In the genomic region with DNA sequence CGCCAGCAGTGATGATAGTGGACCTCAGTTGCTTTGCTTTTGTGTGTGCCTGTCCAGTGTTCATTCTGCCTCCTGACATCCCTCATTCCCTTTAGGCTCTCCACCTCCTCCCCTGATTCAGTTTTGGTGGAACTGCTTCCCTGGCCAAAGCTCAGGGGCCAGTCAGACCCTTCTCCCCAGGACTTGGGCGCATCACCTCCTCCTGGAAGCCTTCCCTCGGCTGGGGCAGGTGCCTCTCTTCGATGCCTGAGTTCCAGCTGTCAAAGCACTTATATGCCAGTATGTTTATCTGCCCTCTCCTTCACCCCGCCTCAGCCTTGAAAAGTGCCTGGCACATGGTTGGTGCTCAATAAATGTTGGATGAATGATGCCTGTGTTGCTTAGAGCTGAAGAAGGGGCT, we compare ENCODE assay signal across 30 cellular contexts. TPM values are rescaled to one million over a fixed set of nuclear protein-coding genes. Genes with fewer than 3 reads are reported as not detected.
"Had no signal": no experiment of that assay in that cellular context is flagged by ENCODE, and none has a peak within 500 bp of the region (broad histone marks: within the 10 kb centered on the region; RNA-seq: fewer than 3 reads in every experiment).

No MANE protein-coding gene starts in this region.

- H3K4me3 ChIP-seq: K562, SJSA1 had no signal

- H3K27me3 ChIP-seq: SJSA1 had no signal

- DNase-seq: activated CD4-positive, alpha-beta T cell treated with anti-CD3 and anti-CD28 coated beads, Interleukin-2, amount 10 ng/mL, durations not matched to agents 24 days and 14 days; activated CD4-positive, alpha-beta T cell treated with anti-CD3 and anti-CD28 coated beads, Interleukin-2, amount 50 U/mL, for 4 hours; activated CD8-positive, alpha-beta T cell treated with anti-CD3 and anti-CD28 coated beads for 36 hours; activated effector memory CD4-positive, alpha-beta T cell treated with Interleukin-2 at 50 U/mL for 16 hours; activated naive CD4-positive, alpha-beta T cell treated with anti-CD3 and anti-CD28 coated beads, Interleukin-2, amount 10 ng/mL, durations not matched to agents 7 days and 5 days; activated naive CD8-positive, alpha-beta T cell treated with anti-CD3 and anti-CD28 coated beads, Interleukin-2, amount 50 U/mL, for 24 hours; activated T-cell treated with anti-CD3 and anti-CD28 coated beads for 4 hours; activated T-cell treated with anti-CD3 and anti-CD28 coated beads, Interleukin-2, amount 50 U/mL, for 4 hours; anterior cingulate cortex; caudate nucleus; IMR-90; NCI-H1048; NCI-H1105 treated with DMSO at 0.1 percent for 48 hours; NCI-H1436; NCI-H1694; NCI-H1930; NCI-H2081 treated with DMSO at 0.1 percent for 48 hours; NCI-H226; NCI-H446 treated with DMSO at 0.1 percent for 48 hours; NCI-H524; Right ventricle myocardium superior; SK-N-SH had no signal

- H3K4me3 Mint-ChIP-seq: activated CD4-positive, alpha-beta T cell treated with anti-CD3 and anti-CD28 coated beads, Interleukin-2, amount 10 ng/mL, durations not matched to agents 24 days and 14 days; activated CD8-positive, alpha-beta T cell treated with anti-CD3 and anti-CD28 coated beads for 36 hours; activated naive CD4-positive, alpha-beta T cell treated with anti-CD3 and anti-CD28 coated beads, Interleukin-2, amount 10 ng/mL, durations not matched to agents 7 days and 5 days; activated naive CD8-positive, alpha-beta T cell; activated naive CD8-positive, alpha-beta T cell treated with anti-CD3 and anti-CD28 coated beads, Interleukin-2, amount 50 U/mL, for 24 hours; activated T-cell treated with anti-CD3 and anti-CD28 coated beads, Interleukin-2, amount 50 U/mL, for 4 hours; T-helper 1 cell treated with Interleukin-12 subunit alpha and Interleukin-12 subunit beta and Interleukin-4 antibody, amounts not matched to agents 30 μg/mL and 1 μg/mL, for 36 hours; T-helper 2 cell treated with Interferon-gamma antibody and Interleukin-4, amounts not matched to agents 5 μg/mL and 100 μg/mL, for 36 hours had no signal

- H3K27me3 Mint-ChIP-seq: activated CD8-positive, alpha-beta T cell treated with anti-CD3 and anti-CD28 coated beads for 36 hours; activated naive CD8-positive, alpha-beta T cell; activated naive CD8-positive, alpha-beta T cell treated with anti-CD3 and anti-CD28 coated beads, Interleukin-2, amount 50 U/mL, for 24 hours had no signal

- H3K36me3 ChIP-seq: SJSA1 had no signal

- H3K9me3 ChIP-seq: SJSA1, SK-N-SH had no signal

- H3K27ac Mint-ChIP-seq: activated CD4-positive, alpha-beta T cell treated with anti-CD3 and anti-CD28 coated beads, Interleukin-2, amount 10 ng/mL, durations not matched to agents 24 days and 14 days; activated CD8-positive, alpha-beta T cell treated with anti-CD3 and anti-CD28 coated beads for 36 hours; activated naive CD4-positive, alpha-beta T cell treated with anti-CD3 and anti-CD28 coated beads, Interleukin-2, amount 10 ng/mL, durations not matched to agents 7 days and 5 days; activated naive CD8-positive, alpha-beta T cell; activated naive CD8-positive, alpha-beta T cell treated with anti-CD3 and anti-CD28 coated beads, Interleukin-2, amount 50 U/mL, for 24 hours; T-helper 1 cell treated with Interleukin-12 subunit alpha and Interleukin-12 subunit beta and Interleukin-4 antibody, amounts not matched to agents 30 μg/mL and 1 μg/mL, for 36 hours; T-helper 2 cell treated with Interferon-gamma antibody and Interleukin-4, amounts not matched to agents 5 μg/mL and 100 μg/mL, for 36 hours had no signal

- H3K27ac ChIP-seq: SJSA1 had no signal

- ATAC-seq: activated CD8-positive, alpha-beta T cell treated with anti-CD3 and anti-CD28 coated beads for 36 hours; activated naive CD8-positive, alpha-beta T cell treated with anti-CD3 and anti-CD28 coated beads, Interleukin-2, amount 50 U/mL, for 24 hours; activated T-cell treated with anti-CD3 and anti-CD28 coated beads, Interleukin-2, amount 50 U/mL, for 4 hours; K562 had no signal

- H3K9me3 Mint-ChIP-seq: activated CD4-positive, alpha-beta T cell treated with anti-CD3 and anti-CD28 coated beads, Interleukin-2, amount 10 ng/mL, durations not matched to agents 24 days and 14 days; activated CD8-positive, alpha-beta T cell treated with anti-CD3 and anti-CD28 coated beads for 36 hours; activated naive CD4-positive, alpha-beta T cell treated with anti-CD3 and anti-CD28 coated beads, Interleukin-2, amount 10 ng/mL, durations not matched to agents 7 days and 5 days; activated naive CD8-positive, alpha-beta T cell treated with anti-CD3 and anti-CD28 coated beads, Interleukin-2, amount 50 U/mL, for 24 hours; activated T-cell treated with anti-CD3 and anti-CD28 coated beads, Interleukin-2, amount 50 U/mL, for 4 hours; T-helper 1 cell treated with Interleukin-12 subunit alpha and Interleukin-12 subunit beta and Interleukin-4 antibody, amounts not matched to agents 30 μg/mL and 1 μg/mL, for 36 hours; T-helper 2 cell treated with Interferon-gamma antibody and Interleukin-4, amounts not matched to agents 5 μg/mL and 100 μg/mL, for 36 hours had no signal

- H3K36me3 Mint-ChIP-seq: activated naive CD8-positive, alpha-beta T cell; brain had no signal

RNA-seq across cellular contexts. Expression of a gene that starts 11.5 kb away (rescaled TPM):
- total RNA-seq: activated CD4-positive, alpha-beta T cell treated with anti-CD3 and anti-CD28 coated beads, Interleukin-2, amount 10 ng/mL, durations not matched to agents 24 days and 14 days; bronchial epithelial cell; IMR-90; M059J had no signal
- polyA plus RNA-seq: IMR-90, SK-N-SH had no signal
